ENCODE assay signal across 9 cellular contexts in genomic region chr17:49214665-49215360, GRCh38. TPM values are rescaled to one million over a fixed set of nuclear protein-coding genes. Genes with fewer than 3 reads are reported as not detected.
A peak's percentile ranks its signal among the peaks of the same experiment; 100 is the strongest.
DNase-seq lines count a peak whose midpoint lies in the region; ATAC-seq and TF ChIP-seq lines count a peak whose summit lies in the region.
"Had no signal": no experiment of that assay in that cellular context is flagged by ENCODE, and none has a peak within 500 bp of the region (broad histone marks: within the 10 kb centered on the region; RNA-seq: fewer than 3 reads in every experiment).

No MANE protein-coding gene starts in this region.

- H3K27me3 Mint-ChIP-seq in T-helper 2 cell treated with Interferon-gamma antibody and Interleukin-4, amounts not matched to agents 5 μg/mL and 100 μg/mL, for 36 hours (ENCODE audit: low read depth), result no peaks in the 10 kb centered on the region

- no peak for ATAC-seq in GM21390 (IDR thresholded peaks at IDR 0.05; ENCODE audit: unreplicated experiment)

- H3K9me3 Mint-ChIP-seq in T-helper 2 cell treated with Interferon-gamma antibody and Interleukin-4, amounts not matched to agents 5 μg/mL and 100 μg/mL, for 36 hours, result no peaks in the 10 kb centered on the region

- TF ChIP-seq POLR2A in erythroblast (IDR thresholded peaks at IDR 0.05; ENCODE audit: low read length), result no peak

- DNase-seq in T-helper 2 cell treated with Interferon-gamma antibody and Interleukin-4, amounts not matched to agents 5 μg/mL and 100 μg/mL, for 36 hours (ENCODE audit: low spot score), result no peak
- no peak for DNase-seq in T-helper 2 cell
- peak; percentile 57 for DNase-seq in M059J (ENCODE audit: low read depth)
- peak; percentile 78 for DNase-seq in dermis blood vessel endothelial cell
- DNase-seq in renal cortical epithelial cell (ENCODE audit: low read depth), result peak; percentile 76
- no peak for DNase-seq in GOT3 (lab: John Stamatoyannopoulos, UW)
- no peak for DNase-seq in erythroblast (lab: John Stamatoyannopoulos, UW)
- DNase-seq: NCI-H1930 had no signal

- peak overlapping the region; percentile 71 for H3K27ac Mint-ChIP-seq in T-helper 2 cell treated with Interferon-gamma antibody and Interleukin-4, amounts not matched to agents 5 μg/mL and 100 μg/mL, for 36 hours

- peak overlapping the region; percentile 69 for H3K4me3 Mint-ChIP-seq in T-helper 2 cell treated with Interferon-gamma antibody and Interleukin-4, amounts not matched to agents 5 μg/mL and 100 μg/mL, for 36 hours

- H3K4me1 Mint-ChIP-seq in T-helper 2 cell treated with Interferon-gamma antibody and Interleukin-4, amounts not matched to agents 5 μg/mL and 100 μg/mL, for 36 hours (ENCODE audit: low read depth), result peaks cover 67% of the 10 kb centered on the region

- peaks cover 53% of the 10 kb centered on the region for H3K36me3 Mint-ChIP-seq in T-helper 2 cell treated with Interferon-gamma antibody and Interleukin-4, amounts not matched to agents 5 μg/mL and 100 μg/mL, for 36 hours (ENCODE audit: low read depth)

RNA-seq across cellular contexts. Expression of gene ABI3, which starts 4.3 kb away (rescaled TPM):
- total RNA-seq in M059J (2014; rRNA removed; shearing (Covaris generic)), result 0.12 TPM in 1 of 2 replicates, not detected in the other
- total RNA-seq in dermis blood vessel endothelial cell (12.9 and 21.7 TPM in 2 replicates), renal cortical epithelial cell (0.17 TPM in 1 of 2 replicates, not detected in the other)

RNA-seq across cellular contexts. Expression of gene GNGT2, which starts 4.4 kb away (rescaled TPM):
- 0.49 TPM in 1 of 2 replicates, not detected in the other for total RNA-seq in M059J (2014; rRNA removed; shearing (Covaris generic))
- total RNA-seq in dermis blood vessel endothelial cell (1.4 and 2.9 TPM in 2 replicates), renal cortical epithelial cell (not detected in 2 replicates)

RNA-seq across cellular contexts. Expression of gene PHOSPHO1, which starts 15.8 kb away (rescaled TPM):
- 0.37 TPM in 1 of 2 replicates, not detected in the other for total RNA-seq in M059J (2014; rRNA removed; shearing (Covaris generic))
- total RNA-seq in dermis blood vessel endothelial cell (0.14 TPM in 1 of 2 replicates, not detected in the other), renal cortical epithelial cell (0.05 TPM in 1 of 2 replicates, not detected in the other)

Comparison
In these comparisons a context has a peak if more than half of its experiments do, and no peak if none do; other contexts are left out.
1. DNase-seq: peak in M059J (single experiment), dermis blood vessel endothelial cell (single experiment) and renal cortical epithelial cell (single experiment); none in T-helper 2 cell treated with Interferon-gamma antibody and Interleukin-4, amounts not matched to agents 5 μg/mL and 100 μg/mL, for 36 hours (single experiment), T-helper 2 cell (0 of 5), GOT3 (single experiment) and erythroblast (0 of 2).
2. RNA of gene ABI3, which starts 4.3 kb away (total RNA-seq): 12.9 to 21.7 TPM in dermis blood vessel endothelial cell; 0.12 TPM in M059J and 0.17 TPM in renal cortical epithelial cell; every median in the first group is over 10 times any median in the second.